ENCODE assay signal across 16 cellular contexts in genomic region chr17:64090144-64090543, GRCh38. TPM values are rescaled to one million over a fixed set of nuclear protein-coding genes. Genes with fewer than 3 reads are reported as not detected.
DNase-seq lines count a peak whose midpoint lies in the region; ATAC-seq and TF ChIP-seq lines count a peak whose summit lies in the region.
"Had no signal": no experiment of that assay in that cellular context is flagged by ENCODE, and none has a peak within 500 bp of the region (broad histone marks: within the 10 kb centered on the region; RNA-seq: fewer than 3 reads in every experiment).

No MANE protein-coding gene starts in this region.

- peak overlapping the region; percentile 52 for H3K27ac Mint-ChIP-seq in activated T-cell treated with anti-CD3 and anti-CD28 coated beads, Interleukin-2, amount 50 U/mL, for 24 hours
- H3K27ac Mint-ChIP-seq in CD8-positive, alpha-beta T cell, result peak overlapping the region; percentile 6
- H3K27ac Mint-ChIP-seq in activated CD4-positive, alpha-beta memory T cell treated with anti-CD3 and anti-CD28 coated beads, Interleukin-2, amount 10 ng/mL, durations not matched to agents 7 days and 5 days, result peak overlapping the region; percentile 96
- peak overlapping the region; percentile 24 to 64 (median 31) for H3K27ac Mint-ChIP-seq in nephron

- no peak for TF ChIP-seq CTCF in CD8-positive, alpha-beta T cell (IDR thresholded peaks at IDR 0.05)
- TF ChIP-seq CTCF in nephron (IDR thresholded peaks at IDR 0.05; ENCODE audit: unreplicated experiment in 3 of 3), result no peak

- POLR2A ChIA-PET in CD8-positive, alpha-beta T cell (lab: Charles Lee), result interaction anchor here (0.7 kb wide), 1 partner anchor 39 kb away, joined by 3 read pairs; no protein-coding TSS in a partner anchor
- POLR2A ChIA-PET in activated CD4-positive, alpha-beta memory T cell treated with anti-CD3 and anti-CD28 coated beads, Interleukin-2, amount 10 ng/mL, durations not matched to agents 7 days and 5 days (lab: Charles Lee), result interaction anchor here (1.3 to 2.8 kb wide), 3 partner anchors 16 to 70 kb away, joined by 3 to 8 read pairs (median 4); partner anchors contain the start of gene ICAM2

- no peaks in the 10 kb centered on the region for H3K36me3 ChIP-seq in CD8-positive, alpha-beta T cell (ENCODE audit: insufficient read depth, low read length)

- intact Hi-C loops in CD8-positive, alpha-beta T cell (cut with DNase I, micrococcal nuclease), result no loop called here

- no peaks in the 10 kb centered on the region for H3K9me3 Mint-ChIP-seq in activated T-cell treated with anti-CD3 and anti-CD28 coated beads, Interleukin-2, amount 50 U/mL, for 24 hours
- no peaks in the 10 kb centered on the region for H3K9me3 Mint-ChIP-seq in activated T-cell treated with anti-CD3 and anti-CD28 coated beads, Interleukin-2, amount 50 U/mL, for 4 hours
- no peaks in the 10 kb centered on the region for H3K9me3 Mint-ChIP-seq in CD8-positive, alpha-beta T cell
- H3K9me3 Mint-ChIP-seq in activated CD4-positive, alpha-beta memory T cell treated with anti-CD3 and anti-CD28 coated beads, Interleukin-2, amount 10 ng/mL, durations not matched to agents 7 days and 5 days, result no peaks in the 10 kb centered on the region
- no peaks in the 10 kb centered on the region for H3K9me3 Mint-ChIP-seq in nephron
- H3K9me3 Mint-ChIP-seq: HFFc6 had no signal

- no peak for DNase-seq in activated T-cell treated with anti-CD3 and anti-CD28 coated beads, Interleukin-2, amount 50 U/mL, for 24 hours
- DNase-seq in activated T-cell treated with anti-CD3 and anti-CD28 coated beads, Interleukin-2, amount 50 U/mL, for 4 hours, result no peak
- DNase-seq in CD8-positive, alpha-beta T cell, result no peak
- DNase-seq in activated CD4-positive, alpha-beta memory T cell treated with anti-CD3 and anti-CD28 coated beads, Interleukin-2, amount 10 ng/mL, durations not matched to agents 7 days and 5 days, result no peak
- DNase-seq in NCI-H2227 treated with DMSO at 0.1 percent for 48 hours (lab: John Stamatoyannopoulos, UW), result no peak
- DNase-seq: AML-193, DMS 273 treated with DMSO at 0.1 percent for 48 hours, HFFc6, KBM-7, NCI-H1092, NCI-H2107, NCI-H345, NCI-H69, PC-3 had no signal

- H3K27me3 ChIP-seq in CD8-positive, alpha-beta T cell (ENCODE audit: insufficient read depth, low read length), result no peaks in the 10 kb centered on the region

- no peaks in the 10 kb centered on the region for H3K27me3 Mint-ChIP-seq in activated T-cell treated with anti-CD3 and anti-CD28 coated beads, Interleukin-2, amount 50 U/mL, for 24 hours
- no peaks in the 10 kb centered on the region for H3K27me3 Mint-ChIP-seq in activated T-cell treated with anti-CD3 and anti-CD28 coated beads, Interleukin-2, amount 50 U/mL, for 4 hours (ENCODE audit: low read depth)
- H3K27me3 Mint-ChIP-seq in CD8-positive, alpha-beta T cell (ENCODE audit: low read depth), result no peaks in the 10 kb centered on the region
- no peaks in the 10 kb centered on the region for H3K27me3 Mint-ChIP-seq in activated CD4-positive, alpha-beta memory T cell treated with anti-CD3 and anti-CD28 coated beads, Interleukin-2, amount 10 ng/mL, durations not matched to agents 7 days and 5 days
- no peaks in the 10 kb centered on the region for H3K27me3 Mint-ChIP-seq in nephron (ENCODE audit: low read depth)

- peaks cover 10% of the 10 kb centered on the region for H3K4me1 ChIP-seq in CD8-positive, alpha-beta T cell (ENCODE audit: insufficient read depth, low read length)

- peaks cover 64% of the 10 kb centered on the region for H3K4me1 Mint-ChIP-seq in activated T-cell treated with anti-CD3 and anti-CD28 coated beads, Interleukin-2, amount 50 U/mL, for 24 hours (ENCODE audit: low read depth)
- H3K4me1 Mint-ChIP-seq in activated T-cell treated with anti-CD3 and anti-CD28 coated beads, Interleukin-2, amount 50 U/mL, for 4 hours (ENCODE audit: low read depth), result peaks cover 70% of the 10 kb centered on the region
- H3K4me1 Mint-ChIP-seq in CD8-positive, alpha-beta T cell (ENCODE audit: low read depth), result peaks cover 58% of the 10 kb centered on the region
- peaks cover 80% of the 10 kb centered on the region for H3K4me1 Mint-ChIP-seq in activated CD4-positive, alpha-beta memory T cell treated with anti-CD3 and anti-CD28 coated beads, Interleukin-2, amount 10 ng/mL, durations not matched to agents 7 days and 5 days
- peaks cover 23% of the 10 kb centered on the region for H3K4me1 Mint-ChIP-seq in nephron

- no peak overlapping the region for H3K27ac ChIP-seq in CD8-positive, alpha-beta T cell (ENCODE audit: low read depth, low read length)

- H3K36me3 Mint-ChIP-seq in activated T-cell treated with anti-CD3 and anti-CD28 coated beads, Interleukin-2, amount 50 U/mL, for 24 hours (ENCODE audit: low read depth), result peaks cover 19% of the 10 kb centered on the region
- peaks cover 24% of the 10 kb centered on the region for H3K36me3 Mint-ChIP-seq in activated T-cell treated with anti-CD3 and anti-CD28 coated beads, Interleukin-2, amount 50 U/mL, for 4 hours (ENCODE audit: insufficient read depth)
- peaks cover 23% of the 10 kb centered on the region for H3K36me3 Mint-ChIP-seq in CD8-positive, alpha-beta T cell
- peaks cover 72% of the 10 kb centered on the region for H3K36me3 Mint-ChIP-seq in activated CD4-positive, alpha-beta memory T cell treated with anti-CD3 and anti-CD28 coated beads, Interleukin-2, amount 10 ng/mL, durations not matched to agents 7 days and 5 days (ENCODE audit: low read depth)
- no peaks in the 10 kb centered on the region for H3K36me3 Mint-ChIP-seq in nephron (ENCODE audit: low read depth)

- CTCF ChIA-PET in CD8-positive, alpha-beta T cell (lab: Charles Lee), result interaction anchor here (1.2 kb wide), 1 partner anchor 14 kb away, joined by 3 read pairs; no protein-coding TSS in a partner anchor
- CTCF ChIA-PET in activated CD4-positive, alpha-beta memory T cell treated with anti-CD3 and anti-CD28 coated beads, Interleukin-2, amount 10 ng/mL, durations not matched to agents 7 days and 5 days (lab: Charles Lee), result interaction anchor here (0.8 to 1.1 kb wide), 2 partner anchors 12 to 44 kb away, joined by 3 read pairs; no protein-coding TSS in a partner anchor

- no peak for ATAC-seq in activated T-cell treated with anti-CD3 and anti-CD28 coated beads, Interleukin-2, amount 50 U/mL, for 4 hours
- no peak for ATAC-seq in CD8-positive, alpha-beta T cell
- ATAC-seq in GM18520 (IDR thresholded peaks at IDR 0.05; ENCODE audit: unreplicated experiment), result no peak
- ATAC-seq: PC-3 had no signal

- no peak overlapping the region for H3K4me3 ChIP-seq in CD8-positive, alpha-beta T cell (ENCODE audit: low read depth, low read length)

- H3K4me3 Mint-ChIP-seq in activated T-cell treated with anti-CD3 and anti-CD28 coated beads, Interleukin-2, amount 50 U/mL, for 24 hours, result no peak overlapping the region
- no peak overlapping the region for H3K4me3 Mint-ChIP-seq in activated T-cell treated with anti-CD3 and anti-CD28 coated beads, Interleukin-2, amount 50 U/mL, for 4 hours
- no peak overlapping the region for H3K4me3 Mint-ChIP-seq in CD8-positive, alpha-beta T cell
- no peak overlapping the region for H3K4me3 Mint-ChIP-seq in activated CD4-positive, alpha-beta memory T cell treated with anti-CD3 and anti-CD28 coated beads, Interleukin-2, amount 10 ng/mL, durations not matched to agents 7 days and 5 days
- no peak overlapping the region for H3K4me3 Mint-ChIP-seq in nephron
- H3K4me3 Mint-ChIP-seq: HFFc6 had no signal

- H3K9me3 ChIP-seq in CD8-positive, alpha-beta T cell (ENCODE audit: low read length), result no peaks in the 10 kb centered on the region

RNA-seq across cellular contexts. Expression of gene ERN1, which starts 39.8 kb away (rescaled TPM):
- 10 to 100 TPM; 16.2 to 29.3 (median 21.0) TPM for total RNA-seq in activated T-cell treated with anti-CD3 and anti-CD28 coated beads, Interleukin-2, amount 50 U/mL, for 4 hours
- 10 to 100 TPM; 57.1 to 64.0 TPM for total RNA-seq in CD8-positive, alpha-beta T cell
- total RNA-seq in activated CD4-positive, alpha-beta memory T cell treated with anti-CD3 and anti-CD28 coated beads, Interleukin-2, amount 10 ng/mL, durations not matched to agents 7 days and 5 days, result 100 to 1,000 TPM; 126 to 128 TPM

Comparison
In these comparisons a context has a peak if more than half of its experiments do, and no peak if none do; other contexts are left out.
1. H3K27ac Mint-ChIP-seq: peak in every context shown above with its lines; median percentile 96 in activated CD4-positive, alpha-beta memory T cell treated with anti-CD3 and anti-CD28 coated beads, Interleukin-2, amount 10 ng/mL, durations not matched to agents 7 days and 5 days; 52 in activated T-cell treated with anti-CD3 and anti-CD28 coated beads, Interleukin-2, amount 50 U/mL, for 24 hours; 31 in nephron; 6 in CD8-positive, alpha-beta T cell.